8 cellular contexts compared by ENCODE assay signal in the genomic region with DNA sequence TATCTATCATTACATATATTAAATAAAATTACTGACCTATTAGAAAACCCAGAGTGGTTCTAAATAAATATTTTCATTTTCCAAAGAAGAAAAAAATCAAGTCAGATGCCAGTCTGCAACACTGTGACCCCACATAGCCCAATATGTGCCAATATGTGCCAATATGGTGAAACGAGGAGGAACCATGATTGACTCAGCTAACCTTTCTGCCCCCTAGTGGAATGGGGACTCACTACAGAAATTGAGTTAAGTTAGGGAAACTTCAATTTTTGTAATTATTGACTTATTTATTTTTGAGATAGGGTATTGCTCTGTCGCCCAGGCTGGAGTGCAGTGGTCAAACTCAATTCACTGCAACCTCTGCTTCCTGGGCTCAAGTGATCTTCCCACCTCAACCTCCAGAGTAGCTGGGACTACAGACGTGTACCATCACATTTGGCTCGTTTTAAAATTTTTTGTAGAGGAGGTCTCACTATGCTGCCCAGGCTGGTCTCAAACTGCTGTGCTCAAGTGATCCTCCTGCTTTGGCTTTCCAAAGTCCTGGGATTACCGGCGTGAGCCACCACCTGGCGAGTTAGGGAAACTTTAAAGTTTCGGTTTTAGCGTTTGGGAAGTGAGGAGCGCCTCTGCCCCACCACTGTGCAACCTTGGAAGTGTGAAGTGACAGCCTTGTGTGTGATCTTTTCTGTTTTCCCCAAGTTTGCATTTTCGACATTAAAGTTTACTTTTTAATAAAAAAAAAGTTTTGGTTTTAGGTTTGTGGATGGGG.
A peak's percentile ranks its signal among the peaks of the same experiment; 100 is the strongest.
DNase-seq lines count a peak whose midpoint lies in the region; ATAC-seq and TF ChIP-seq lines count a peak whose summit lies in the region.

No MANE protein-coding gene starts in this region.

- CTCF ChIA-PET in mammary epithelial cell (lab: Charles Lee; ENCODE audit: low non-redundant PET), result no interaction called here

- H3K27ac ChIP-seq in heart right ventricle, result no peak overlapping the region
- no peak overlapping the region for H3K27ac ChIP-seq in mammary epithelial cell (ENCODE audit: insufficient read depth, low read depth, low read length)
- no peak overlapping the region for H3K27ac ChIP-seq in neural cell (ENCODE audit: low read length)

- H4K20me1 ChIP-seq in mammary epithelial cell (ENCODE audit: insufficient read depth, low read length) (no peaks in the 10 kb centered on the region), neural cell (ENCODE audit: insufficient read depth) (no peaks in the 10 kb centered on the region)

- no peak overlapping the region for H3K9ac ChIP-seq in mammary epithelial cell (ENCODE audit: insufficient read depth, low read length)
- no peak overlapping the region for H3K9ac ChIP-seq in neural cell (ENCODE audit: low read length)

- H3K4me2 ChIP-seq in mammary epithelial cell (ENCODE audit: insufficient read depth, low read depth, low read length), result no peak overlapping the region
- H3K4me2 ChIP-seq in neural cell (ENCODE audit: low read length), result no peak overlapping the region

- no peak for TF ChIP-seq RAD21 in neural cell (conservative IDR thresholded peaks at IDR 0.05)

- no peaks in the 10 kb centered on the region for H3F3A ChIP-seq in neural cell (ENCODE audit: insufficient read depth, low read length, poor library complexity, severe bottlenecking)

- TF ChIP-seq CTCF in heart right ventricle (IDR thresholded peaks at IDR 0.05) (peak; percentile 25 to 71 (median 56)), mammary epithelial cell (conservative IDR thresholded peaks at IDR 0.05 in 1 of 2, IDR thresholded peaks at IDR 0.05 in 1 of 2; ENCODE audit: extremely low read depth in 1 of 2, insufficient read depth in 1 of 2, low read depth in 1 of 2, low read length in 2 of 2) (peak; percentile 68 to 74), neural cell (IDR thresholded peaks at IDR 0.05; ENCODE audit: poor library complexity, severe bottlenecking) (peak; percentile 53)

- BruUV-seq in mammary epithelial cell (replicated peaks; lab: Mats Ljungman, UMichigan), result no TSS peak

- no peak for TF ChIP-seq EP300 in neural cell (conservative IDR thresholded peaks at IDR 0.05; ENCODE audit: poor library complexity, severe bottlenecking)

- no peak for ATAC-seq in heart right ventricle
- no peak for ATAC-seq in left cardiac atrium
- ATAC-seq in GM21390 (IDR thresholded peaks at IDR 0.05; ENCODE audit: unreplicated experiment), result no peak

- dilution Hi-C loops in mammary epithelial cell (cut with HindIII; ENCODE audit: low sequenced_read_pairs), result no loop called here

- H3K4me1 ChIP-seq in heart right ventricle (peaks cover 0 to 12% (median 3%) of the 10 kb centered on the region in 9 donors), mammary epithelial cell (ENCODE audit: insufficient read depth, low read length) (peaks cover 6% of the 10 kb centered on the region)

- 65 to 66% methylated on average over 11 of the region's 11 CpGs for WGBS in heart right ventricle, 2 donors
- WGBS in mammary epithelial cell (ENCODE audit: low coverage, missing lambda C conversion rate), result 39% methylated on average over 4 of the region's 11 CpGs

- H3K36me3 ChIP-seq in heart right ventricle, result no peaks in the 10 kb centered on the region
- H3K36me3 ChIP-seq in mammary epithelial cell (ENCODE audit: insufficient read depth, low read length), result no peaks in the 10 kb centered on the region
- no peaks in the 10 kb centered on the region for H3K36me3 ChIP-seq in neural cell (ENCODE audit: insufficient read depth, low read length)

- H3K9me3 ChIP-seq in heart right ventricle, result no peaks in the 10 kb centered on the region
- no peaks in the 10 kb centered on the region for H3K9me3 ChIP-seq in mammary epithelial cell (replicated peaks; ENCODE audit: insufficient read depth, low read length)
- no peaks in the 10 kb centered on the region for H3K9me3 ChIP-seq in neural cell (ENCODE audit: low read length)

- H2AFZ ChIP-seq in mammary epithelial cell (ENCODE audit: low read depth, low read length) (no peak overlapping the region), neural cell (ENCODE audit: low read depth, low read length) (no peak overlapping the region)

- no peaks in the 10 kb centered on the region for H3K79me2 ChIP-seq in mammary epithelial cell (ENCODE audit: insufficient read depth, low read length)
- H3K79me2 ChIP-seq in neural cell (replicated peaks; ENCODE audit: insufficient read depth, low read length), result no peaks in the 10 kb centered on the region

- intact Hi-C loops in heart right ventricle (cut with DNase I) (loop anchor here (2.0 to 10.0 kb wide), 7 partner anchors 64 to 584 kb away; no protein-coding TSS in a partner anchor), left cardiac atrium (cut with DNase I) (loop anchor here (5.0 to 10.0 kb wide), 2 partner anchors 234 to 587 kb away; no protein-coding TSS in a partner anchor), mammary epithelial cell (cut with micrococcal nuclease) (loop anchor here (5.0 kb wide), 1 partner anchor 998 kb away; no protein-coding TSS in a partner anchor)

- H3K4me3 ChIP-seq in heart right ventricle, result no peak overlapping the region
- H3K4me3 ChIP-seq in mammary epithelial cell (replicated peaks in 1 of 3; ENCODE audit: insufficient read depth in 1 of 3, low read depth in 2 of 3, low read length in 3 of 3), result no peak overlapping the region
- H3K4me3 ChIP-seq in neural cell (ENCODE audit: low read length), result no peak overlapping the region

- H3K27me3 ChIP-seq in heart right ventricle (peaks cover 0 to 6% (median 0%) of the 10 kb centered on the region in 7 donors), mammary epithelial cell (ENCODE audit: insufficient read depth, low read length) (no peaks in the 10 kb centered on the region), neural cell (ENCODE audit: insufficient read depth, low read depth, low read length) (no peaks in the 10 kb centered on the region)

- DNase-seq in heart right ventricle, result no peak
- DNase-seq in left cardiac atrium, result no peak
- DNase-seq in Kasumi-1 (lab: John Stamatoyannopoulos, UW), result peak; percentile 31 to 42
- DNase-seq in mammary epithelial cell, result no peak
- no peak for DNase-seq in NCI-H2107 treated with DMSO at 0.1 percent for 48 hours (lab: John Stamatoyannopoulos, UW; ENCODE audit: unreplicated experiment)
- DNase-seq in NCI-H2107 (lab: John Stamatoyannopoulos, UW), result no peak

- in situ Hi-C loops in mammary epithelial cell (cut with MboI; ENCODE audit: low sequenced_read_pairs in 2 of 2), result loop anchor here in 1 of 2 donors (10.0 kb wide), 1 partner anchor 244 kb away; no protein-coding TSS in a partner anchor

- H3K9me2 ChIP-seq in neural cell (ENCODE audit: insufficient read depth, low read length), result no peaks in the 10 kb centered on the region

TF ChIP-seq in neural cell, 6 proteins besides CTCF, POLR2A, EP300 and RAD21:
- TF ChIP-seq POLR2AphosphoS5 (IDR thresholded peaks at IDR 0.05) (no peak), SMC3 (conservative IDR thresholded peaks at IDR 0.05; ENCODE audit: poor library complexity) (peak; percentile 34)
TF ChIP-seq in neural cell: peak in this region for 1.

Comparison
In these comparisons a context has a peak if more than half of its experiments do, and no peak if none do; other contexts are left out.
1. DNase-seq: peak in Kasumi-1 (2 of 2); none in heart right ventricle (0 of 2), left cardiac atrium (single experiment), mammary epithelial cell (single experiment), NCI-H2107 treated with DMSO at 0.1 percent for 48 hours (single experiment) and NCI-H2107 (single experiment).
2. Peak in every context shown above with its lines, with median percentiles within 50 percentile points of each other: CTCF ChIP-seq.